In the genomic region with DNA sequence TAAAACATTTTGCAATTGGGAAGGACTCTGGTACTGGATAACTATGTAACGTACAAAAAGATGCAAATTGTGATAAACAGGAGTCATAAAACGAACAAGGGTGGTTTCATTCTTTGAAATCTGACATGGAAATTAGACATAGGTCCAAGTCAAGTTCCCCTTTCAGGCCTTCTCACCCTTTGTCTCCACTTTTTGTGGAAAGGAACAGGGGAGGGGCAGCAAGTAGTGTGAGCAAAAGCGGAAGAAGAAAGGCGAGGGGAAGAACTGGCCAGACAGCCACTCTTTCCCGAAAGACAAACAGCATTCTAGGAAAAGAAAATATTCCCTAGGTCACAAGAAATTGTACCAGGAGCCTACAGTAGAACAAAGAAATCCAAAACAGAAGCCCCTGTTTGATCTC, we compare ENCODE assay signal across 17 cellular contexts. TPM values are rescaled to one million over a fixed set of nuclear protein-coding genes. Genes with fewer than 3 reads are reported as not detected.
DNase-seq lines count a peak whose midpoint lies in the region; ATAC-seq and TF ChIP-seq lines count a peak whose summit lies in the region.
"Had no signal": no experiment of that assay in that cellular context is flagged by ENCODE, and none has a peak within 500 bp of the region (broad histone marks: within the 10 kb centered on the region; RNA-seq: fewer than 3 reads in every experiment).

No MANE protein-coding gene starts in this region.

- H3K4me3 ChIP-seq in Karpas-422 (ENCODE audit: low read length): no peak overlapping the region
- H3K4me3 ChIP-seq in lower lobe of right lung: no peak overlapping the region
- no peak overlapping the region for H3K4me3 ChIP-seq in WERI-Rb-1 (ENCODE audit: low read depth, low read length)
- H3K4me3 ChIP-seq: dorsolateral prefrontal cortex, pancreas had no signal

- peaks cover 2% of the 10 kb centered on the region; the same call in 1 of the 2 replicates for H4K20me1 ChIP-seq in Karpas-422 (ENCODE audit: insufficient read depth, low read depth, low read length)

- H3K27ac ChIP-seq in Karpas-422 (ENCODE audit: low read length) (no peak overlapping the region), lower lobe of right lung (peak overlapping the region; percentile 51), WERI-Rb-1 (no peak overlapping the region)
- H3K27ac ChIP-seq: KMS-11, pancreas had no signal

- H3K36me3 ChIP-seq in Karpas-422 (ENCODE audit: insufficient read depth, low read length) (no peaks in the 10 kb centered on the region), lower lobe of right lung (no peaks in the 10 kb centered on the region), WERI-Rb-1 (no peaks in the 10 kb centered on the region)
- H3K36me3 ChIP-seq: pancreas had no signal

- H3K9me2 ChIP-seq in Karpas-422 (replicated peaks; ENCODE audit: insufficient read depth, low read length): no peaks in the 10 kb centered on the region

- H3K4me1 ChIP-seq in Karpas-422 (ENCODE audit: low read length): peaks cover 24% of the 10 kb centered on the region
- peaks cover 12% of the 10 kb centered on the region for H3K4me1 ChIP-seq in lower lobe of right lung
- H3K4me1 ChIP-seq: pancreas had no signal

- H2AFZ ChIP-seq in Karpas-422 (ENCODE audit: low read length): no peak overlapping the region

- no peak overlapping the region for H3K4me2 ChIP-seq in Karpas-422 (ENCODE audit: low read depth, low read length, poor library complexity, severe bottlenecking)
- H3K4me2 ChIP-seq: KMS-11 had no signal

- peak; percentile 69 to 75 for ATAC-seq in lower lobe of right lung
- no peak for ATAC-seq in HG03460 (IDR thresholded peaks at IDR 0.05; ENCODE audit: unreplicated experiment)
- no peak for ATAC-seq in GM19351 (IDR thresholded peaks at IDR 0.05; ENCODE audit: unreplicated experiment)
- ATAC-seq: activated CD4-positive, CD25-positive, alpha-beta regulatory T cell treated with anti-CD3 and anti-CD28 coated beads, Interleukin-2, amount 50 U/mL, for 24 hours; T-cell had no signal

- H3K9ac ChIP-seq in Karpas-422 (ENCODE audit: low read length): no peak overlapping the region
- H3K9ac ChIP-seq: KMS-11 had no signal

- no peaks in the 10 kb centered on the region for H3K27me3 ChIP-seq in Karpas-422 (ENCODE audit: low read length)
- H3K27me3 ChIP-seq in lower lobe of right lung (ENCODE audit: low read depth): no peaks in the 10 kb centered on the region
- H3K27me3 ChIP-seq in WERI-Rb-1 (ENCODE audit: insufficient read depth, low read depth, severe bottlenecking): no peaks in the 10 kb centered on the region
- H3K27me3 ChIP-seq: dorsolateral prefrontal cortex, pancreas had no signal

- H3K9me3 ChIP-seq in Karpas-422 (ENCODE audit: low read length) (no peaks in the 10 kb centered on the region), lower lobe of right lung (no peaks in the 10 kb centered on the region), WERI-Rb-1 (ENCODE audit: severe bottlenecking) (no peaks in the 10 kb centered on the region)
- H3K9me3 ChIP-seq: pancreas had no signal

- peak; percentile 93 for DNase-seq in CD1c-positive myeloid dendritic cell (ENCODE audit: extremely low spot score)
- DNase-seq in Karpas-422: peak; percentile 67
- DNase-seq in SKM-1 (lab: John Stamatoyannopoulos, UW; ENCODE audit: unreplicated experiment): peak; percentile 83
- DNase-seq in lower lobe of right lung: no peak
- no peak for DNase-seq in WERI-Rb-1
- DNase-seq in activated naive CD4-positive, alpha-beta T cell treated with anti-CD3 and anti-CD28 coated beads, Interleukin-2, amount 50 U/mL, for 16 hours: no peak
- DNase-seq: activated naive CD4-positive, alpha-beta T cell treated with anti-CD3 and anti-CD28 coated beads for 36 hours; COR-L47; dorsolateral prefrontal cortex; hypothalamus; NCI-H146; pancreas; T-cell had no signal

- no peaks in the 10 kb centered on the region for H3K79me2 ChIP-seq in Karpas-422 (ENCODE audit: low read length)

- TF ChIP-seq CTCF in lower lobe of right lung (IDR thresholded peaks at IDR 0.05) (no peak), WERI-Rb-1 (IDR thresholded peaks at IDR 0.05; ENCODE audit: low read depth, low read length) (no peak)

- intact Hi-C loops in lower lobe of right lung (cut with DNase I): no loop called here

RNA-seq across cellular contexts. Expression of gene MCF2L2, which starts 52.6 kb away (rescaled TPM):
- total RNA-seq in Karpas-422 (2014; rRNA removed; shearing (Covaris generic); ENCODE audit: low replicate concordance): 11.3 and 12.2 TPM in 2 replicates
- total RNA-seq in lower lobe of right lung: 0.62 TPM

Comparison
In these comparisons a context has a peak if more than half of its experiments do, and no peak if none do; other contexts are left out.
1. DNase-seq: peak in CD1c-positive myeloid dendritic cell (single experiment), Karpas-422 (single experiment) and SKM-1 (single experiment); none in lower lobe of right lung (single experiment), WERI-Rb-1 (single experiment) and activated naive CD4-positive, alpha-beta T cell treated with anti-CD3 and anti-CD28 coated beads, Interleukin-2, amount 50 U/mL, for 16 hours (single experiment).
2. ATAC-seq: peak in lower lobe of right lung (2 of 2); none in HG03460 (single experiment) and GM19351 (single experiment).